1 cellular context compared by ENCODE assay signal in genomic region chr21:25171438-25171837, GRCh38.
TF ChIP-seq lines count a peak whose summit lies in the region.

No MANE protein-coding gene starts in this region.

TF ChIP-seq in SK-N-SH treated with all-trans-retinoic acid at 6 μM for 48 hours, 23 proteins besides CTCF, POLR2A, EP300 and RAD21 (continued from another document):
- TF ChIP-seq POU6F1 (CRISPR knock-in tag; IDR thresholded peaks at IDR 0.05; ENCODE audit: borderline replicate concordance, low read depth) (no peak), CSDC2 (CRISPR knock-in tag; IDR thresholded peaks at IDR 0.05) (no peak), BACH2 (CRISPR knock-in tag; IDR thresholded peaks at IDR 0.05; ENCODE audit: borderline replicate concordance) (no peak), ARNTL (CRISPR knock-in tag; IDR thresholded peaks at IDR 0.05; ENCODE audit: borderline replicate concordance, low read depth) (no peak), ZFP30 (CRISPR knock-in tag; IDR thresholded peaks at IDR 0.05) (no peak)
- TF ChIP-seq, protein P1, sequence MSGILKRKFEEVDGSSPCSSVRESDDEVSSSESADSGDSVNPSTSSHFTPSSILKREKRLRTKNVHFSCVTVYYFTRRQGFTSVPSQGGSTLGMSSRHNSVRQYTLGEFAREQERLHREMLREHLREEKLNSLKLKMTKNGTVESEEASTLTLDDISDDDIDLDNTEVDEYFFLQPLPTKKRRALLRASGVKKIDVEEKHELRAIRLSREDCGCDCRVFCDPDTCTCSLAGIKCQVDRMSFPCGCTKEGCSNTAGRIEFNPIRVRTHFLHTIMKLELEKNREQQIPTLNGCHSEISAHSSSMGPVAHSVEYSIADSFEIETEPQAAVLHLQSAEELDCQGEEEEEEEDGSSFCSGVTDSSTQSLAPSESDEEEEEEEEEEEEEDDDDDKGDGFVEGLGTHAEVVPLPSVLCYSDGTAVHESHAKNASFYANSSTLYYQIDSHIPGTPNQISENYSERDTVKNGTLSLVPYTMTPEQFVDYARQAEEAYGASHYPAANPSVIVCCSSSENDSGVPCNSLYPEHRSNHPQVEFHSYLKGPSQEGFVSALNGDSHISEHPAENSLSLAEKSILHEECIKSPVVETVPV (CRISPR knock-in tag; IDR thresholded peaks at IDR 0.05) = no peak
- TF ChIP-seq, protein P2, sequence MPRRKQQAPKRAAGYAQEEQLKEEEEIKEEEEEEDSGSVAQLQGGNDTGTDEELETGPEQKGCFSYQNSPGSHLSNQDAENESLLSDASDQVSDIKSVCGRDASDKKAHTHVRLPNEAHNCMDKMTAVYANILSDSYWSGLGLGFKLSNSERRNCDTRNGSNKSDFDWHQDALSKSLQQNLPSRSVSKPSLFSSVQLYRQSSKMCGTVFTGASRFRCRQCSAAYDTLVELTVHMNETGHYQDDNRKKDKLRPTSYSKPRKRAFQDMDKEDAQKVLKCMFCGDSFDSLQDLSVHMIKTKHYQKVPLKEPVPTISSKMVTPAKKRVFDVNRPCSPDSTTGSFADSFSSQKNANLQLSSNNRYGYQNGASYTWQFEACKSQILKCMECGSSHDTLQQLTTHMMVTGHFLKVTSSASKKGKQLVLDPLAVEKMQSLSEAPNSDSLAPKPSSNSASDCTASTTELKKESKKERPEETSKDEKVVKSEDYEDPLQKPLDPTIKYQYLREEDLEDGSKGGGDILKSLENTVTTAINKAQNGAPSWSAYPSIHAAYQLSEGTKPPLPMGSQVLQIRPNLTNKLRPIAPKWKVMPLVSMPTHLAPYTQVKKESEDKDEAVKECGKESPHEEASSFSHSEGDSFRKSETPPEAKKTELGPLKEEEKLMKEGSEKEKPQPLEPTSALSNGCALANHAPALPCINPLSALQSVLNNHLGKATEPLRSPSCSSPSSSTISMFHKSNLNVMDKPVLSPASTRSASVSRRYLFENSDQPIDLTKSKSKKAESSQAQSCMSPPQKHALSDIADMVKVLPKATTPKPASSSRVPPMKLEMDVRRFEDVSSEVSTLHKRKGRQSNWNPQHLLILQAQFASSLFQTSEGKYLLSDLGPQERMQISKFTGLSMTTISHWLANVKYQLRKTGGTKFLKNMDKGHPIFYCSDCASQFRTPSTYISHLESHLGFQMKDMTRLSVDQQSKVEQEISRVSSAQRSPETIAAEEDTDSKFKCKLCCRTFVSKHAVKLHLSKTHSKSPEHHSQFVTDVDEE (CRISPR knock-in tag; IDR thresholded peaks at IDR 0.05) = no peak
TF ChIP-seq in SK-N-SH treated with all-trans-retinoic acid at 6 μM for 48 hours: peak in this region for 0.
